Comparison of ENCODE assay signal across 21 cellular contexts in genomic region chrY:7794441-7794840, GRCh38.
DNase-seq lines count a peak whose midpoint lies in the region; ATAC-seq, FAIRE-seq and TF ChIP-seq lines count a peak whose summit lies in the region.
"Had no signal": no experiment of that assay in that cellular context is flagged by ENCODE, and none has a peak within 500 bp of the region (broad histone marks: within the 10 kb centered on the region; RNA-seq: fewer than 3 reads in every experiment).

No MANE protein-coding gene starts in this region.

- H3K4me1 ChIP-seq in prostate gland (replicated peaks), result no peaks in the 10 kb centered on the region
- H3K4me1 ChIP-seq: Peyer's patch, right atrium auricular region had no signal

- no peak overlapping the region for H3K4me3 Mint-ChIP-seq in activated CD4-positive, alpha-beta T cell treated with anti-CD3 and anti-CD28 coated beads, Interleukin-2, amount 10 ng/mL, durations not matched to agents 7 days and 5 days
- no peak overlapping the region for H3K4me3 Mint-ChIP-seq in chondrocyte (ENCODE audit: unreplicated experiment)
- H3K4me3 Mint-ChIP-seq: activated T-cell treated with anti-CD3 and anti-CD28 coated beads, Interleukin-2, amount 50 U/mL, for 4 hours; nephron; stimulated activated effector memory CD8-positive, alpha-beta T cell treated with anti-CD3 and anti-CD28 coated beads, Interleukin-12 subunit alpha, Interleukin-12 subunit beta, amount 100 ng/mL, for 72 hours; WTC11 had no signal

- H3K27ac ChIP-seq in prostate gland, result peak overlapping the region in 1 of 2 donors; percentile 35
- H3K27ac ChIP-seq: Peyer's patch, right atrium auricular region had no signal

- no peaks in the 10 kb centered on the region for H3K27me3 Mint-ChIP-seq in activated CD4-positive, alpha-beta T cell treated with anti-CD3 and anti-CD28 coated beads, Interleukin-2, amount 10 ng/mL, durations not matched to agents 7 days and 5 days
- no peaks in the 10 kb centered on the region for H3K27me3 Mint-ChIP-seq in chondrocyte (ENCODE audit: low read depth)

- no peaks in the 10 kb centered on the region for H3K4me1 Mint-ChIP-seq in activated CD4-positive, alpha-beta T cell treated with anti-CD3 and anti-CD28 coated beads, Interleukin-2, amount 10 ng/mL, durations not matched to agents 7 days and 5 days
- H3K4me1 Mint-ChIP-seq in chondrocyte (ENCODE audit: low read depth), result no peaks in the 10 kb centered on the region
- H3K4me1 Mint-ChIP-seq: nephron; stimulated activated effector memory CD8-positive, alpha-beta T cell treated with anti-CD3 and anti-CD28 coated beads, Interleukin-12 subunit alpha, Interleukin-12 subunit beta, amount 100 ng/mL, for 72 hours; WTC11 had no signal

- H3K36me3 ChIP-seq in bronchial epithelial cell (ENCODE audit: control insufficient read depth, insufficient read depth, low read length) (no peaks in the 10 kb centered on the region), prostate gland (no peaks in the 10 kb centered on the region)
- H3K36me3 ChIP-seq: Peyer's patch, right atrium auricular region had no signal

- WGBS in prostate gland, result 5% methylated on average over 1 of the region's 1 CpG

- TF ChIP-seq CTCF in HFF-Myc (IDR thresholded peaks at IDR 0.05; ENCODE audit: low read depth, low read length, missing control alignments), result no peak
- TF ChIP-seq CTCF in bronchial epithelial cell (IDR thresholded peaks at IDR 0.05; ENCODE audit: insufficient read depth, low read length, severe bottlenecking), result no peak
- TF ChIP-seq CTCF in prostate gland (IDR thresholded peaks at IDR 0.05), result no peak
- no peak for TF ChIP-seq CTCF in chondrocyte (IDR thresholded peaks at IDR 0.05)

- H3K27me3 ChIP-seq in bronchial epithelial cell (ENCODE audit: control insufficient read depth, insufficient read depth, low read length) (no peaks in the 10 kb centered on the region), prostate gland (replicated peaks; ENCODE audit: insufficient read depth) (no peaks in the 10 kb centered on the region)
- H3K27me3 ChIP-seq: Peyer's patch, right atrium auricular region had no signal

- no peak for FAIRE-seq in bronchial epithelial cell (lab: Jason Lieb, UNC)
- FAIRE-seq: urothelium cell line had no signal

- no peak overlapping the region for H3K4me3 ChIP-seq in HFF-Myc (replicated peaks; ENCODE audit: low read depth, low read length)
- no peak overlapping the region for H3K4me3 ChIP-seq in bronchial epithelial cell (ENCODE audit: low read depth, low read length)
- no peak overlapping the region for H3K4me3 ChIP-seq in prostate gland
- H3K4me3 ChIP-seq: Peyer's patch, right atrium auricular region had no signal

- no peaks in the 10 kb centered on the region for H3K9me3 ChIP-seq in prostate gland
- H3K9me3 ChIP-seq: Peyer's patch, right atrium auricular region had no signal

- intact Hi-C loops in prostate gland (cut with DNase I), result no loop called here

- CTCF ChIA-PET in activated CD4-positive, alpha-beta T cell treated with anti-CD3 and anti-CD28 coated beads, Interleukin-2, amount 10 ng/mL, durations not matched to agents 7 days and 5 days (lab: Charles Lee), result no interaction called here

- peak; percentile 3 for DNase-seq in activated CD4-positive, alpha-beta T cell treated with anti-CD3 and anti-CD28 coated beads, Interleukin-2, amount 50 U/mL, for 48 hours
- no peak for DNase-seq in activated CD4-positive, alpha-beta T cell treated with anti-CD3 and anti-CD28 coated beads, Interleukin-2, amount 10 ng/mL, durations not matched to agents 7 days and 5 days
- DNase-seq in HFF-Myc (ENCODE audit: extremely low read depth, low read depth), result peak; percentile 63
- peak; percentile 77 for DNase-seq in bronchial epithelial cell (ENCODE audit: low read depth)
- DNase-seq in prostate gland (ENCODE audit: low spot score), result peak; percentile 63
- no peak for DNase-seq in chondrocyte (ENCODE audit: low spot score)
- DNase-seq: ACHN; activated T-cell treated with anti-CD3 and anti-CD28 coated beads, Interleukin-2, amount 50 U/mL, for 4 hours; Calu3; cortex of kidney; NCI-H1417; NCI-H510A; Peyer's patch had no signal

- POLR2A ChIA-PET in activated CD4-positive, alpha-beta T cell treated with anti-CD3 and anti-CD28 coated beads, Interleukin-2, amount 10 ng/mL, durations not matched to agents 7 days and 5 days (lab: Charles Lee), result no interaction called here

- TF ChIP-seq POLR2A in prostate gland (IDR thresholded peaks at IDR 0.05), result no peak

- ATAC-seq in HG03045 (IDR thresholded peaks at IDR 0.05; ENCODE audit: unreplicated experiment) (no peak), HG03159 (IDR thresholded peaks at IDR 0.05; ENCODE audit: unreplicated experiment) (no peak)
- ATAC-seq: esophagus mucosa; stimulated activated effector memory CD8-positive, alpha-beta T cell treated with anti-CD3 and anti-CD28 coated beads, Interleukin-12 subunit alpha, Interleukin-12 subunit beta, amount 100 ng/mL, for 72 hours; WTC11 had no signal

- H3K27ac Mint-ChIP-seq in activated CD4-positive, alpha-beta T cell treated with anti-CD3 and anti-CD28 coated beads, Interleukin-2, amount 10 ng/mL, durations not matched to agents 7 days and 5 days, result no peak overlapping the region
- no peak overlapping the region for H3K27ac Mint-ChIP-seq in chondrocyte (ENCODE audit: unreplicated experiment)
- H3K27ac Mint-ChIP-seq: nephron; stimulated activated effector memory CD8-positive, alpha-beta T cell treated with anti-CD3 and anti-CD28 coated beads, Interleukin-12 subunit alpha, Interleukin-12 subunit beta, amount 100 ng/mL, for 72 hours; WTC11 had no signal

- H3K36me3 Mint-ChIP-seq in activated CD4-positive, alpha-beta T cell treated with anti-CD3 and anti-CD28 coated beads, Interleukin-2, amount 10 ng/mL, durations not matched to agents 7 days and 5 days (ENCODE audit: low read depth), result no peaks in the 10 kb centered on the region
- H3K36me3 Mint-ChIP-seq in chondrocyte (ENCODE audit: low read depth), result no peaks in the 10 kb centered on the region
- H3K36me3 Mint-ChIP-seq: stimulated activated effector memory CD8-positive, alpha-beta T cell treated with anti-CD3 and anti-CD28 coated beads, Interleukin-12 subunit alpha, Interleukin-12 subunit beta, amount 100 ng/mL, for 72 hours; WTC11 had no signal

- no peaks in the 10 kb centered on the region for H3K9me3 Mint-ChIP-seq in activated CD4-positive, alpha-beta T cell treated with anti-CD3 and anti-CD28 coated beads, Interleukin-2, amount 10 ng/mL, durations not matched to agents 7 days and 5 days
- H3K9me3 Mint-ChIP-seq in chondrocyte (ENCODE audit: low read depth), result no peaks in the 10 kb centered on the region
- H3K9me3 Mint-ChIP-seq: activated T-cell treated with anti-CD3 and anti-CD28 coated beads, Interleukin-2, amount 50 U/mL, for 4 hours; nephron; stimulated activated effector memory CD8-positive, alpha-beta T cell treated with anti-CD3 and anti-CD28 coated beads, Interleukin-12 subunit alpha, Interleukin-12 subunit beta, amount 100 ng/mL, for 72 hours; WTC11 had no signal

Comparison
In these comparisons a context has a peak if more than half of its experiments do, and no peak if none do; other contexts are left out.
1. DNase-seq: peak in activated CD4-positive, alpha-beta T cell treated with anti-CD3 and anti-CD28 coated beads, Interleukin-2, amount 50 U/mL, for 48 hours (2 of 2), HFF-Myc (single experiment), bronchial epithelial cell (single experiment) and prostate gland (single experiment); none in activated CD4-positive, alpha-beta T cell treated with anti-CD3 and anti-CD28 coated beads, Interleukin-2, amount 10 ng/mL, durations not matched to agents 7 days and 5 days (single experiment) and chondrocyte (single experiment).